25 cellular contexts compared by ENCODE assay signal in genomic region chr7:127478040-127478386, GRCh38.
DNase-seq lines count a peak whose midpoint lies in the region; ATAC-seq and TF ChIP-seq lines count a peak whose summit lies in the region.
"Had no signal": no experiment of that assay in that cellular context is flagged by ENCODE, and none has a peak within 500 bp of the region (broad histone marks: within the 10 kb centered on the region; RNA-seq: fewer than 3 reads in every experiment).

No MANE protein-coding gene starts in this region.

- no peaks in the 10 kb centered on the region for H3K27me3 Mint-ChIP-seq in stimulated activated naive CD8-positive, alpha-beta T cell treated with anti-CD3 and anti-CD28 coated beads, Interleukin-15, amount 100 ng/mL, for 72 hours
- peaks cover 6% of the 10 kb centered on the region for H3K27me3 Mint-ChIP-seq in activated naive CD8-positive, alpha-beta T cell treated with anti-CD3 and anti-CD28 coated beads, Interleukin-2, amount 50 U/mL, for 24 hours
- peaks cover 0 to 16% (median 0%) of the 10 kb centered on the region in 5 donors for H3K27me3 Mint-ChIP-seq in naive thymus-derived CD8-positive, alpha-beta T cell

- H3K4me3 Mint-ChIP-seq in stimulated activated naive CD8-positive, alpha-beta T cell treated with anti-CD3 and anti-CD28 coated beads, Interleukin-15, amount 100 ng/mL, for 72 hours, result no peak overlapping the region
- H3K4me3 Mint-ChIP-seq in activated naive CD8-positive, alpha-beta T cell treated with anti-CD3 and anti-CD28 coated beads, Interleukin-2, amount 50 U/mL, for 24 hours, result peak overlapping the region; percentile 4
- peak overlapping the region in 9 of 10 donors; percentile 12 to 70 (median 59) for H3K4me3 Mint-ChIP-seq in naive thymus-derived CD8-positive, alpha-beta T cell
- H3K4me3 Mint-ChIP-seq: activated CD4-positive, alpha-beta T cell treated with anti-CD3 and anti-CD28 coated beads, Interleukin-2, amount 10 ng/mL, durations not matched to agents 7 days and 5 days; activated naive CD8-positive, alpha-beta T cell treated with anti-CD3 and anti-CD28 coated beads, Interleukin-2, amount 10 ng/mL, durations not matched to agents 7 days and 5 days; activated T-helper 17 cell treated with anti-CD3 and anti-CD28 coated beads, Interleukin-2, amount 50 U/mL, for 72 hours; T-helper 17 cell had no signal

- no peak overlapping the region for H3K27ac Mint-ChIP-seq in stimulated activated naive CD8-positive, alpha-beta T cell treated with anti-CD3 and anti-CD28 coated beads, Interleukin-15, amount 100 ng/mL, for 72 hours
- H3K27ac Mint-ChIP-seq in activated naive CD8-positive, alpha-beta T cell treated with anti-CD3 and anti-CD28 coated beads, Interleukin-2, amount 50 U/mL, for 24 hours, result no peak overlapping the region
- H3K27ac Mint-ChIP-seq in naive thymus-derived CD8-positive, alpha-beta T cell, result peak overlapping the region in 9 of 10 donors; percentile 2 to 92 (median 70)
- H3K27ac Mint-ChIP-seq: activated CD4-positive, alpha-beta T cell treated with anti-CD3 and anti-CD28 coated beads, Interleukin-2, amount 10 ng/mL, durations not matched to agents 7 days and 5 days; activated naive CD8-positive, alpha-beta T cell treated with anti-CD3 and anti-CD28 coated beads, Interleukin-2, amount 10 ng/mL, durations not matched to agents 7 days and 5 days; activated T-helper 17 cell treated with anti-CD3 and anti-CD28 coated beads, Interleukin-2, amount 50 U/mL, for 72 hours; T-helper 17 cell had no signal

- peak; percentile 35 for ATAC-seq in stimulated activated naive CD8-positive, alpha-beta T cell treated with anti-CD3 and anti-CD28 coated beads, Interleukin-15, amount 100 ng/mL, for 72 hours
- ATAC-seq in stimulated activated naive CD8-positive, alpha-beta T cell treated with anti-CD3 and anti-CD28 coated beads, Interleukin-15, Interleukin-2, amounts not matched to agents 100 U/mL and 50 U/mL, for 24 hours, result no peak
- ATAC-seq in activated naive CD8-positive, alpha-beta T cell treated with anti-CD3 and anti-CD28 coated beads, Interleukin-2, amount 50 U/mL, for 24 hours, result no peak
- ATAC-seq in naive thymus-derived CD8-positive, alpha-beta T cell, result peak; percentile 80 to 89
- ATAC-seq in psoas muscle (no peak), HG02981 (IDR thresholded peaks at IDR 0.05; ENCODE audit: unreplicated experiment) (no peak)
- ATAC-seq: activated T-helper 17 cell treated with anti-CD3 and anti-CD28 coated beads, Interleukin-2, amount 50 U/mL, for 72 hours; K562; mucosa of descending colon; T-helper 17 cell had no signal

- POLR2A ChIA-PET in naive thymus-derived CD8-positive, alpha-beta T cell (lab: Charles Lee), result interaction anchor here (0.8 to 1.8 kb wide), 3 partner anchors 10 to 86 kb away, joined by 3 to 9 read pairs (median 3); partner anchors contain the start of gene ZNF800

- no peaks in the 10 kb centered on the region for H3K36me3 Mint-ChIP-seq in activated naive CD8-positive, alpha-beta T cell treated with anti-CD3 and anti-CD28 coated beads, Interleukin-2, amount 50 U/mL, for 24 hours (ENCODE audit: low read depth)
- H3K36me3 Mint-ChIP-seq in naive thymus-derived CD8-positive, alpha-beta T cell, result no peaks in the 10 kb centered on the region
- H3K36me3 Mint-ChIP-seq: activated naive CD8-positive, alpha-beta T cell treated with anti-CD3 and anti-CD28 coated beads, Interleukin-2, amount 10 ng/mL, durations not matched to agents 7 days and 5 days had no signal

- no peak overlapping the region for H3K27ac ChIP-seq in psoas muscle
- H3K27ac ChIP-seq: BLaER1 treated with 17β-estradiol and CSF1 and Interleukin-3, amounts not matched to agents 10 nM and 100 nM; left ventricle myocardium inferior; right atrium auricular region; transverse colon had no signal

- no peak overlapping the region for H3K4me3 ChIP-seq in psoas muscle
- H3K4me3 ChIP-seq: BLaER1 treated with 17β-estradiol and CSF1 and Interleukin-3, amounts not matched to agents 10 nM and 100 nM; HAP-1; K562; left ventricle myocardium inferior; mucosa of descending colon; right atrium auricular region; stomach; transverse colon had no signal

- H3K9me3 Mint-ChIP-seq in stimulated activated naive CD8-positive, alpha-beta T cell treated with anti-CD3 and anti-CD28 coated beads, Interleukin-15, amount 100 ng/mL, for 72 hours, result no peaks in the 10 kb centered on the region
- no peaks in the 10 kb centered on the region for H3K9me3 Mint-ChIP-seq in activated naive CD8-positive, alpha-beta T cell treated with anti-CD3 and anti-CD28 coated beads, Interleukin-2, amount 50 U/mL, for 24 hours
- H3K9me3 Mint-ChIP-seq in naive thymus-derived CD8-positive, alpha-beta T cell, result no peaks in the 10 kb centered on the region
- H3K9me3 Mint-ChIP-seq: activated CD4-positive, alpha-beta T cell treated with anti-CD3 and anti-CD28 coated beads, Interleukin-2, amount 10 ng/mL, durations not matched to agents 7 days and 5 days; activated naive CD8-positive, alpha-beta T cell treated with anti-CD3 and anti-CD28 coated beads, Interleukin-2, amount 10 ng/mL, durations not matched to agents 7 days and 5 days; activated T-helper 17 cell treated with anti-CD3 and anti-CD28 coated beads, Interleukin-2, amount 50 U/mL, for 72 hours had no signal

- WGBS in psoas muscle, 3 donors, result 0 to 15% (median 11%) methylated on average over 1 of the region's 1 CpG

- H3K4me1 Mint-ChIP-seq in stimulated activated naive CD8-positive, alpha-beta T cell treated with anti-CD3 and anti-CD28 coated beads, Interleukin-15, amount 100 ng/mL, for 72 hours, result peaks cover 13% of the 10 kb centered on the region
- peaks cover 13% of the 10 kb centered on the region for H3K4me1 Mint-ChIP-seq in activated naive CD8-positive, alpha-beta T cell treated with anti-CD3 and anti-CD28 coated beads, Interleukin-2, amount 50 U/mL, for 24 hours
- H3K4me1 Mint-ChIP-seq in naive thymus-derived CD8-positive, alpha-beta T cell, result peaks cover 10 to 31% (median 24%) of the 10 kb centered on the region in 4 donors
- H3K4me1 Mint-ChIP-seq: activated CD4-positive, alpha-beta T cell treated with anti-CD3 and anti-CD28 coated beads, Interleukin-2, amount 10 ng/mL, durations not matched to agents 7 days and 5 days; activated naive CD8-positive, alpha-beta T cell treated with anti-CD3 and anti-CD28 coated beads, Interleukin-2, amount 10 ng/mL, durations not matched to agents 7 days and 5 days; activated T-helper 17 cell treated with anti-CD3 and anti-CD28 coated beads, Interleukin-2, amount 50 U/mL, for 72 hours had no signal

- no peaks in the 10 kb centered on the region for H3K27me3 ChIP-seq in psoas muscle (ENCODE audit: insufficient read depth in 3 of 3, low read length in 2 of 3)
- H3K27me3 ChIP-seq: BLaER1 treated with 17β-estradiol and CSF1 and Interleukin-3, amounts not matched to agents 10 nM and 100 nM; right atrium auricular region; stomach; transverse colon had no signal

- H3K36me3 ChIP-seq in psoas muscle (ENCODE audit: insufficient read depth in 1 of 2, low read depth in 1 of 2), result no peaks in the 10 kb centered on the region
- H3K36me3 ChIP-seq: BLaER1 treated with 17β-estradiol and CSF1 and Interleukin-3, amounts not matched to agents 10 nM and 100 nM; HAP-1; left ventricle myocardium inferior; right atrium auricular region; stomach; transverse colon had no signal

- intact Hi-C loops in psoas muscle (cut with DNase I), result no loop called here

- H3K4me1 ChIP-seq in psoas muscle, result peaks cover 6% of the 10 kb centered on the region
- H3K4me1 ChIP-seq: HAP-1, left ventricle myocardium inferior, right atrium auricular region, transverse colon had no signal

- no peak for TF ChIP-seq CTCF in psoas muscle (IDR thresholded peaks at IDR 0.05)

- no peak for DNase-seq in stimulated activated naive CD8-positive, alpha-beta T cell treated with anti-CD3 and anti-CD28 coated beads, Interleukin-15, amount 100 ng/mL, for 72 hours
- no peak for DNase-seq in stimulated activated naive CD8-positive, alpha-beta T cell treated with anti-CD3 and anti-CD28 coated beads, Interleukin-15, Interleukin-2, amounts not matched to agents 100 U/mL and 50 U/mL, for 24 hours
- DNase-seq in activated naive CD8-positive, alpha-beta T cell treated with anti-CD3 and anti-CD28 coated beads, Interleukin-2, amount 50 U/mL, for 24 hours, result no peak
- peak in 6 of 10 donors; percentile 1 to 64 (median 18) for DNase-seq in naive thymus-derived CD8-positive, alpha-beta T cell
- no peak for DNase-seq in psoas muscle
- DNase-seq in activated CD4-positive, alpha-beta T cell treated with anti-CD3 and anti-CD28 coated beads for 4 hours, result no peak
- no peak for DNase-seq in D341Med (ENCODE audit: low spot score)
- DNase-seq: activated CD4-positive, alpha-beta T cell treated with anti-CD3 and anti-CD28 coated beads, Interleukin-2, amount 10 ng/mL, durations not matched to agents 7 days and 5 days; activated CD8-positive, alpha-beta memory T cell treated with anti-CD3 and anti-CD28 coated beads, Interleukin-2, amount 50 U/mL, for 4 hours; activated naive CD8-positive, alpha-beta T cell treated with anti-CD3 and anti-CD28 coated beads, Interleukin-2, amount 10 ng/mL, durations not matched to agents 7 days and 5 days; Calu3; hippocampal formation; left ventricle myocardium inferior; MM.1S; mucosa of descending colon; NCI-H1436; stomach; T-helper 17 cell; transverse colon had no signal

- no peaks in the 10 kb centered on the region for H3K9me3 ChIP-seq in psoas muscle
- H3K9me3 ChIP-seq: BLaER1 treated with 17β-estradiol and CSF1 and Interleukin-3, amounts not matched to agents 10 nM and 100 nM; HAP-1; left ventricle myocardium inferior; mucosa of descending colon; right atrium auricular region; stomach; transverse colon had no signal

Comparison
In these comparisons a context has a peak if more than half of its experiments do, and no peak if none do; other contexts are left out.
1. ATAC-seq: peak in stimulated activated naive CD8-positive, alpha-beta T cell treated with anti-CD3 and anti-CD28 coated beads, Interleukin-15, amount 100 ng/mL, for 72 hours (single experiment) and naive thymus-derived CD8-positive, alpha-beta T cell (2 of 2); none in stimulated activated naive CD8-positive, alpha-beta T cell treated with anti-CD3 and anti-CD28 coated beads, Interleukin-15, Interleukin-2, amounts not matched to agents 100 U/mL and 50 U/mL, for 24 hours (single experiment), activated naive CD8-positive, alpha-beta T cell treated with anti-CD3 and anti-CD28 coated beads, Interleukin-2, amount 50 U/mL, for 24 hours (single experiment), psoas muscle (0 of 4) and HG02981 (single experiment).
2. DNase-seq: peak in naive thymus-derived CD8-positive, alpha-beta T cell (6 of 10); none in stimulated activated naive CD8-positive, alpha-beta T cell treated with anti-CD3 and anti-CD28 coated beads, Interleukin-15, amount 100 ng/mL, for 72 hours (0 of 2), stimulated activated naive CD8-positive, alpha-beta T cell treated with anti-CD3 and anti-CD28 coated beads, Interleukin-15, Interleukin-2, amounts not matched to agents 100 U/mL and 50 U/mL, for 24 hours (single experiment), activated naive CD8-positive, alpha-beta T cell treated with anti-CD3 and anti-CD28 coated beads, Interleukin-2, amount 50 U/mL, for 24 hours (single experiment), psoas muscle (0 of 2), activated CD4-positive, alpha-beta T cell treated with anti-CD3 and anti-CD28 coated beads for 4 hours (0 of 2) and D341Med (single experiment).
3. H3K27ac Mint-ChIP-seq: peak in naive thymus-derived CD8-positive, alpha-beta T cell (9 of 10); none in stimulated activated naive CD8-positive, alpha-beta T cell treated with anti-CD3 and anti-CD28 coated beads, Interleukin-15, amount 100 ng/mL, for 72 hours (0 of 2) and activated naive CD8-positive, alpha-beta T cell treated with anti-CD3 and anti-CD28 coated beads, Interleukin-2, amount 50 U/mL, for 24 hours (single experiment).
4. H3K4me3 Mint-ChIP-seq: peak in activated naive CD8-positive, alpha-beta T cell treated with anti-CD3 and anti-CD28 coated beads, Interleukin-2, amount 50 U/mL, for 24 hours (single experiment) and naive thymus-derived CD8-positive, alpha-beta T cell (9 of 10); none in stimulated activated naive CD8-positive, alpha-beta T cell treated with anti-CD3 and anti-CD28 coated beads, Interleukin-15, amount 100 ng/mL, for 72 hours (0 of 2).